In the genomic region with DNA sequence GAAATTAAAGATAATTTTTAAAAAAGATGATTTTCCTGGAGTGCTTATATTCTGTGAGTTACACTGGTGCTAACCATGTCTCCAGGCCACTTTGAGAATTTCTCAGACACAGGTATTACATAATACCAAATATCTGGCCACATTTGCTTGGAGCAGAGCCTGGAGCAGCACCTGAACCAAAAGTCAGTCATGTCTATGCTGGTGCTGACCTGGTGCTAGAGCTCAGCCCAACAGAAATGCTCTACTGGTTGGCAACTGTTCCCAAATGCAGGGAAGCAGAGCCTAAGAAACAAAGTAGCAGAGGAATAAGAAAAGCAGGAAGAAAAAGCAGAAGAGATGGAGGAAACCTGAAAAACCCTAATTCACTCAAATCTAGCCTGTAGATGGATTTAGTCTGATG, we compare ENCODE assay signal across 27 cellular contexts.
"Had no signal": no experiment of that assay in that cellular context is flagged by ENCODE, and none has a peak within 500 bp of the region (broad histone marks: within the 10 kb centered on the region; RNA-seq: fewer than 3 reads in every experiment).

No MANE protein-coding gene starts in this region.

- FAIRE-seq: colon, kidney had no signal

- H3K27me3 ChIP-seq: brain microvascular endothelial cell, esophagus squamous epithelium, neural progenitor cell, upper lobe of left lung had no signal

- H3K4me2 ChIP-seq: neural progenitor cell had no signal

- ATAC-seq: activated CD4-positive, alpha-beta T cell treated with anti-CD3 and anti-CD28 coated beads for 36 hours; activated naive CD4-positive, alpha-beta T cell treated with anti-CD3 and anti-CD28 coated beads, Interleukin-2, amount 50 U/mL, for 72 hours; activated T-helper 17 cell treated with anti-CD3 and anti-CD28 coated beads, Interleukin-2, amount 50 U/mL, for 72 hours; gastrocnemius medialis; naive thymus-derived CD8-positive, alpha-beta T cell had no signal

- H3K4me3 ChIP-seq: esophagus squamous epithelium, gastrocnemius medialis, lung, neural progenitor cell, spleen, thoracic aorta, upper lobe of left lung had no signal

- H3K9ac ChIP-seq: neural progenitor cell had no signal

- H3K9me3 ChIP-seq: esophagus squamous epithelium, gastrocnemius medialis, thoracic aorta, upper lobe of left lung had no signal

- H3K36me3 ChIP-seq: brain microvascular endothelial cell, esophagus squamous epithelium, gastrocnemius medialis, neural progenitor cell, spleen, thoracic aorta, upper lobe of left lung had no signal

- H2AFZ ChIP-seq: neural progenitor cell had no signal

- DNase-seq: activated B cell treated with CpG ODN at 0.5 μM for 24 hours; activated CD4-positive, alpha-beta T cell treated with anti-CD3 and anti-CD28 coated beads for 36 hours; activated CD4-positive, alpha-beta T cell treated with anti-CD3 and anti-CD28 coated beads, Interleukin-2, amount 50 U/mL, for 4 hours; activated CD8-positive, alpha-beta memory T cell treated with anti-CD3 and anti-CD28 coated beads for 24 hours; activated CD8-positive, alpha-beta memory T cell treated with anti-CD3 and anti-CD28 coated beads, Interleukin-2, amount 50 U/mL, for 4 hours; activated T-cell treated with anti-CD3 and anti-CD28 coated beads, Interleukin-2, amount 50 U/mL, for 24 hours; aorta; brain microvascular endothelial cell; central memory CD4-positive, alpha-beta T cell; effector memory CD4-positive, alpha-beta T cell; esophagus squamous epithelium; gastrocnemius medialis; head of caudate nucleus; hypothalamus; kidney; naive thymus-derived CD8-positive, alpha-beta T cell; spleen; stimulated activated CD4-positive, alpha-beta T cell treated with anti-CD3 and anti-CD28 coated beads, Interleukin-4, amount 100 ng/mL, for 1 hour; stimulated activated naive CD4-positive, alpha-beta T cell; T1000; upper lobe of left lung had no signal

- H3K27ac ChIP-seq: brain microvascular endothelial cell, esophagus squamous epithelium, gastrocnemius medialis, neural progenitor cell, spleen, thoracic aorta, upper lobe of left lung had no signal

- H3K4me1 ChIP-seq: gastrocnemius medialis, neural progenitor cell, spleen, upper lobe of left lung had no signal
